ENCODE assay signal across 11 cellular contexts in the genomic region with DNA sequence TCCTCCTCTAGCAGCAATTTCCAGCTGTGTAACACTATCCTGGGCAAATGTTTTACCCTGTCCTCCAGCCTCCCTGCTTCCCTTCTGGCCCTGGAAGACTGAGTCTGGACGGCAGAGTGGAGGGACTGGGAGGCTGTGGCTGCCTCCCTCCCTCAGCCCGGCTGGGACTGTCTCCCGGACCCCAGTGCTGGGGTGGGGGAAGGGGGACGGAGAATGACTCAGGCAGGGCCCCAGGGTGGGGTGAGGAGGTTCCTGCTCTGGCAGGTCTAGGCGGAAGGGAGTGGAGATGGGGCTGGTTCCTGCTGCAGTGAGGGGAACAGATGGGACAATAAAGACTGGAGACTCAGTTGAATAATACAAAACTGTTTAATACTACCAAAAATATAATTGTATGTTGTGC. TPM values are rescaled to one million over a fixed set of nuclear protein-coding genes. Genes with fewer than 3 reads are reported as not detected.
DNase-seq lines count a peak whose midpoint lies in the region; ATAC-seq and TF ChIP-seq lines count a peak whose summit lies in the region.
"Had no signal": no experiment of that assay in that cellular context is flagged by ENCODE, and none has a peak within 500 bp of the region (broad histone marks: within the 10 kb centered on the region; RNA-seq: fewer than 3 reads in every experiment).

No MANE protein-coding gene starts in this region.

- no peak for TF ChIP-seq CTCF in right atrium auricular region (IDR thresholded peaks at IDR 0.05)
- no peak for TF ChIP-seq CTCF in ascending aorta (IDR thresholded peaks at IDR 0.05)
- TF ChIP-seq CTCF in left lung (IDR thresholded peaks at IDR 0.05): no peak

- H3K9me3 ChIP-seq in right atrium auricular region: no peaks in the 10 kb centered on the region
- H3K9me3 ChIP-seq in ascending aorta: no peaks in the 10 kb centered on the region
- no peaks in the 10 kb centered on the region for H3K9me3 ChIP-seq in left lung

- H3K27ac ChIP-seq in right atrium auricular region (peak overlapping the region; percentile 77 to 81), ascending aorta (peak overlapping the region; percentile 23 to 36), left lung (peak overlapping the region; percentile 24 to 26)
- H3K27ac ChIP-seq: C4-2B had no signal

- intact Hi-C loops in left ventricle myocardium superior (cut with micrococcal nuclease) (no loop called here), ascending aorta (cut with DNase I) (loop anchor here (2.0 to 10.0 kb wide), 3 partner anchors 27 to 587 kb away; a partner anchor contains a TSS), left lung (cut with DNase I) (no loop called here), sciatic nerve (cut with DNase I) (no loop called here)

- DNase-seq in right atrium auricular region (ENCODE audit: low spot score) (no peak), left ventricle myocardium superior (no peak), ascending aorta (ENCODE audit: low spot score in 2 of 2) (no peak), left lung (no peak), ureter (ENCODE audit: low spot score) (no peak), medulla oblongata (ENCODE audit: extremely low spot score) (no peak), sciatic nerve (ENCODE audit: low spot score) (no peak), NCI-H524 (lab: John Stamatoyannopoulos, UW) (no peak)
- DNase-seq: NCI-H2029 treated with DMSO at 0.1 percent for 48 hours, SHP77 treated with DMSO at 0.1 percent for 48 hours had no signal

- H3K27me3 ChIP-seq in right atrium auricular region: no peaks in the 10 kb centered on the region
- H3K27me3 ChIP-seq in ascending aorta: no peaks in the 10 kb centered on the region
- no peaks in the 10 kb centered on the region for H3K27me3 ChIP-seq in left lung

- ATAC-seq in left ventricle myocardium superior (no peak), left lung (no peak), sciatic nerve (no peak)

- H3K4me3 ChIP-seq in right atrium auricular region (no peak overlapping the region), ascending aorta (peak overlapping the region in 1 of 2 donors; percentile 23), left lung (no peak overlapping the region)

- peaks cover 0 to 58% of the 10 kb centered on the region in 2 donors for H3K4me1 ChIP-seq in right atrium auricular region
- H3K4me1 ChIP-seq in ascending aorta: peaks cover 15 to 27% of the 10 kb centered on the region in 2 donors
- peaks cover 15 to 47% of the 10 kb centered on the region in 2 donors for H3K4me1 ChIP-seq in left lung

- H3K36me3 ChIP-seq in right atrium auricular region (peaks cover 22% of the 10 kb centered on the region), ascending aorta (peaks cover 17 to 19% of the 10 kb centered on the region in 2 donors), left lung (peaks cover 0 to 62% of the 10 kb centered on the region in 2 donors)

RNA-seq across cellular contexts. Expression of a gene that starts 2.1 kb away (rescaled TPM):
- total RNA-seq in right atrium auricular region: 10 to 100 TPM in 1 of 2 donors, 1 to 10 TPM in 1; 5.6 to 11.5 TPM
- total RNA-seq in left ventricle myocardium superior: 1.2 TPM
- total RNA-seq in ascending aorta: not detected
- total RNA-seq in left lung: under 1 TPM in 1 of 2 donors, not detected in 1; 0.31 TPM
- total RNA-seq in ureter: 8.0 TPM
- total RNA-seq in sciatic nerve: 5.1 TPM

RNA-seq across cellular contexts. Expression of a gene that starts 4.2 kb away (rescaled TPM):
- 10 to 100 TPM; 55.4 to 81.1 TPM for total RNA-seq in right atrium auricular region
- total RNA-seq in left ventricle myocardium superior: 28.0 TPM
- 157 TPM for total RNA-seq in ascending aorta
- 10 to 100 TPM; 81.4 to 87.5 TPM for total RNA-seq in left lung
- total RNA-seq in ureter: 68.1 TPM
- 21.4 TPM for total RNA-seq in sciatic nerve

RNA-seq across cellular contexts. Expression of a gene that starts 8.4 kb away (rescaled TPM):
- total RNA-seq in right atrium auricular region: 10 to 100 TPM; 16.2 to 54.2 TPM
- total RNA-seq in left ventricle myocardium superior: 26.6 TPM
- 151 TPM for total RNA-seq in ascending aorta
- total RNA-seq in left lung: 100 to 1,000 TPM; 305 to 427 TPM
- total RNA-seq in ureter: 61.0 TPM
- total RNA-seq in sciatic nerve: 83.0 TPM

RNA-seq across cellular contexts. Expression of a gene that starts 26.1 kb away (rescaled TPM):
- 10 to 100 TPM; 45.9 to 56.1 TPM for total RNA-seq in right atrium auricular region
- 32.8 TPM for total RNA-seq in left ventricle myocardium superior
- 92.0 TPM for total RNA-seq in ascending aorta
- total RNA-seq in left lung: 10 to 100 TPM; 43.5 to 48.6 TPM
- 43.9 TPM for total RNA-seq in ureter
- total RNA-seq in sciatic nerve: 39.8 TPM

RNA-seq across cellular contexts. Expression of a gene that starts 26.9 kb away (rescaled TPM):
- total RNA-seq in right atrium auricular region (10 to 100 TPM; 70.3 to 83.6 TPM), left ventricle myocardium superior (103 TPM), ascending aorta (19.3 TPM), left lung (10 to 100 TPM; 30.6 to 34.6 TPM), ureter (30.6 TPM), sciatic nerve (46.5 TPM)

Comparison
In these comparisons a context has a peak if more than half of its experiments do, and no peak if none do; other contexts are left out.
1. H3K27ac ChIP-seq: peak in every context shown above with its lines; median percentile 79 in right atrium auricular region; 30 in ascending aorta; 25 in left lung.